9 cellular contexts compared by ENCODE assay signal in the genomic region with DNA sequence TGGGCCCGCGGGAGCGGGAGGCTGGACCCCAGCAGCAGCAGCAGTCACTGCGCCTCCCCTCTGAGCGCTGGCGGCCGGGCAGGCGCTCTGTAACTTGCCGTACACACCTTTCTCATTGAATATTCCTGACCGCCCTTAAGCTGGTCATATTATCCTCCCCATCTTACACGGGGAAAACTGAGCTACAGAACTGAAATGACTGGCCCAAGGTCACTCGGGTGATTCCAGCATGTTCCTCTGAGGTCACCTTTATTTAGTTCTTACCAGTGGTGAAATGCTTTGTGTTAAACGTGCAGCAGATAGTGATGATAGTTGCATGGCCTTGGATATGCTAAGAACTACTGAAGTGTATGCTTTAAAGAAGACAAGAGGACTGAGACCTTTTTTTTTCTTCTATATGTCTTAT. TPM values are rescaled to one million over a fixed set of nuclear protein-coding genes. Genes with fewer than 3 reads are reported as not detected.
A peak's percentile ranks its signal among the peaks of the same experiment; 100 is the strongest.
DNase-seq lines count a peak whose midpoint lies in the region; ATAC-seq and TF ChIP-seq lines count a peak whose summit lies in the region.
"Had no signal": no experiment of that assay in that cellular context is flagged by ENCODE, and none has a peak within 500 bp of the region (broad histone marks: within the 10 kb centered on the region; RNA-seq: fewer than 3 reads in every experiment).

No MANE protein-coding gene starts in this region.

- no peaks in the 10 kb centered on the region for H3K27me3 ChIP-seq in DND-41 (ENCODE audit: insufficient read depth, low read length, poor library complexity)
- H3K27me3 ChIP-seq in adipocyte (replicated peaks; ENCODE audit: control insufficient read depth, insufficient read depth, low read length): no peaks in the 10 kb centered on the region
- H3K27me3 ChIP-seq in right lobe of liver: no peaks in the 10 kb centered on the region

- intact Hi-C loops in right lobe of liver (cut with DNase I): loop anchor here in 1 of 2 donors (5.0 kb wide), 1 partner anchor 40 kb away; no protein-coding TSS in a partner anchor

- TF ChIP-seq CTCF in DND-41 (IDR thresholded peaks at IDR 0.05; ENCODE audit: borderline replicate concordance, extremely low read depth, low read length, poor library complexity, severe bottlenecking) (no peak), right lobe of liver (IDR thresholded peaks at IDR 0.05) (no peak)

- H4K20me1 ChIP-seq in DND-41 (ENCODE audit: insufficient read depth, low read length): peaks cover 12% of the 10 kb centered on the region

- H2AFZ ChIP-seq in DND-41 (ENCODE audit: low read depth, low read length): peak overlapping the region; percentile 95

- H3K79me2 ChIP-seq in DND-41 (ENCODE audit: insufficient read depth, low read length): peaks cover 23% of the 10 kb centered on the region

- TF ChIP-seq POLR2A in right lobe of liver (IDR thresholded peaks at IDR 0.05): no peak

- H3K4me1 ChIP-seq in DND-41 (ENCODE audit: insufficient read depth, low read length): peaks cover 24% of the 10 kb centered on the region
- peaks cover 16% of the 10 kb centered on the region for H3K4me1 ChIP-seq in adipocyte (ENCODE audit: control insufficient read depth, insufficient read depth, low read length)
- H3K4me1 ChIP-seq in right lobe of liver: peaks cover 2 to 48% (median 20%) of the 10 kb centered on the region in 4 donors
- H3K4me1 ChIP-seq in urinary bladder (ENCODE audit: insufficient read depth): no peaks in the 10 kb centered on the region

- H3K36me3 ChIP-seq in DND-41 (ENCODE audit: insufficient read depth, low read length) (peaks cover 39% of the 10 kb centered on the region), adipocyte (ENCODE audit: control insufficient read depth, insufficient read depth, low read length, severe bottlenecking) (peaks cover 26% of the 10 kb centered on the region), right lobe of liver (peaks cover 0 to 20% (median 10%) of the 10 kb centered on the region in 4 donors), urinary bladder (ENCODE audit: insufficient read depth) (peaks cover 4% of the 10 kb centered on the region)

- H3K4me2 ChIP-seq in DND-41 (ENCODE audit: insufficient read depth, low read length): peak overlapping the region; percentile 77

- H3K4me3 ChIP-seq in DND-41 (ENCODE audit: low read depth in 1 of 2, low read length in 2 of 2) (peak overlapping the region; percentile 68 to 85), adipocyte (ENCODE audit: low read length) (peak overlapping the region; percentile 89), right lobe of liver (peak overlapping the region; percentile 60 to 87 (median 76)), urinary bladder (ENCODE audit: low read depth, low read length) (peak overlapping the region; percentile 74)

- H3K27ac ChIP-seq in DND-41 (ENCODE audit: low read length): peak overlapping the region; percentile 90
- H3K27ac ChIP-seq in right lobe of liver: peak overlapping the region; percentile 97 to 99 (median 99)
- H3K27ac ChIP-seq in urinary bladder (ENCODE audit: low read depth): peak overlapping the region; percentile 86

- ATAC-seq in DND-41 (ENCODE audit: insufficient read depth, low read depth) (no peak; the same call in 2 of the 3 replicates), HG02852 (IDR thresholded peaks at IDR 0.05; ENCODE audit: unreplicated experiment) (peak; percentile 13), right lobe of liver (peak in 1 of 4 donors; percentile 15)

- no peak for DNase-seq in DND-41
- DNase-seq in adipocyte (ENCODE audit: low read depth): no peak
- DNase-seq in right lobe of liver: no peak
- DNase-seq in NCI-H524 (lab: John Stamatoyannopoulos, UW): no peak
- no peak for DNase-seq in NCI-H1105 treated with DMSO at 0.1 percent for 48 hours (lab: John Stamatoyannopoulos, UW)
- DNase-seq in inferior parietal cortex (ENCODE audit: extremely low spot score): no peak

- 0% methylated on average over 9 of the region's 13 CpGs for WGBS in right lobe of liver (ENCODE audit: insufficient coverage, low coverage, low lambda C conversion rate, missing lambda C conversion rate)
- under 1% methylated on average over 13 of the region's 13 CpGs for WGBS in urinary bladder

- peak overlapping the region; percentile 80 for H3K9ac ChIP-seq in DND-41 (ENCODE audit: low read depth, low read length)
- peak overlapping the region; percentile 93 for H3K9ac ChIP-seq in adipocyte (ENCODE audit: low read length)

- H3K9me3 ChIP-seq in DND-41 (ENCODE audit: insufficient read depth, low read length, severe bottlenecking) (no peaks in the 10 kb centered on the region), adipocyte (ENCODE audit: control insufficient read depth, low read length) (no peaks in the 10 kb centered on the region), right lobe of liver (no peaks in the 10 kb centered on the region)

RNA-seq across cellular contexts. Expression of a gene that starts 0.6 kb away (rescaled TPM):
- total RNA-seq in right lobe of liver (100 to 1,000 TPM; 488 to 702 (median 628) TPM), urinary bladder (85.7 TPM)
- 257 TPM for polyA plus RNA-seq in urinary bladder

RNA-seq across cellular contexts. Expression of a gene that starts 0.8 kb away (rescaled TPM):
- under 1 TPM; 0.20 to 0.71 (median 0.48) TPM for total RNA-seq in right lobe of liver
- 0.26 TPM for total RNA-seq in urinary bladder
- 0.65 TPM for polyA plus RNA-seq in urinary bladder

RNA-seq across cellular contexts. Expression of a gene that starts 6.4 kb away (rescaled TPM):
- 100 to 1,000 TPM; 120 to 439 (median 214) TPM for total RNA-seq in right lobe of liver
- 3.0 TPM for total RNA-seq in urinary bladder
- 5.6 TPM for polyA plus RNA-seq in urinary bladder

RNA-seq across cellular contexts. Expression of a gene that starts 36.6 kb away (rescaled TPM):
- total RNA-seq in right lobe of liver (10 to 100 TPM; 29.5 to 96.1 (median 77.4) TPM), urinary bladder (7.2 TPM)
- 48.3 TPM for polyA plus RNA-seq in urinary bladder

RNA-seq across cellular contexts. Expression of a gene that starts 53.9 kb away (rescaled TPM):
- total RNA-seq in right lobe of liver (1 to 10 TPM in 5 of 6 experiments, under 1 TPM in 1; 0.95 to 4.7 (median 1.4) TPM), urinary bladder (0.48 TPM)
- 0.65 TPM for polyA plus RNA-seq in urinary bladder
- total RNA-seq: NCI-H460 had no signal

Comparison
In these comparisons a context has a peak if more than half of its experiments do, and no peak if none do; other contexts are left out.
1. RNA of a gene that starts 6.4 kb away (total RNA-seq): 120 to 439 TPM in right lobe of liver; 3.0 TPM in urinary bladder (single experiment); every median in the first group is over 10 times any median in the second.
2. Peak in every context shown above with its lines, with median percentiles within 50 percentile points of each other: H3K27ac ChIP-seq and H3K4me3 ChIP-seq.